In the genomic region with DNA sequence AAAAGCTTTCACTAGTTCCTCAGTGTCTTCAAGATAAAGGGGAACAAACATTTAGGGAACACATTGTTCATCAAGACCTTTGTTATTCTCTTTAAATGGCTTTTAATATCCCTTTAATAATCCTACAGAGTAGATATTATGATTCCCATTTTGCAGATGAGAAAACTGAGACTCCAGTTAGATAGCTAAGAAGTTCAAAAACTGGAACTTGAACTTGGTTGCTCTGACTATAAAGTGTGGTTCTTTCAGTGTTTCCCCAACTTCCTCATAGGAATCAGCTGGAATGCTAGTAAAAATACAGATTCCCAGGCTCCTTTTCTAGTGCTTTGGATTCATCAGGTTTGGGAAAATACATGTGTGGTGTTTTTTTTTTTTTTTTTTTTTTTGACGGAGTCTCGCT, we compare ENCODE assay signal across 18 cellular contexts. TPM values are rescaled to one million over a fixed set of nuclear protein-coding genes. Genes with fewer than 3 reads are reported as not detected.
DNase-seq lines count a peak whose midpoint lies in the region; ATAC-seq, FAIRE-seq and TF ChIP-seq lines count a peak whose summit lies in the region.
"Had no signal": no experiment of that assay in that cellular context is flagged by ENCODE, and none has a peak within 500 bp of the region (broad histone marks: within the 10 kb centered on the region; RNA-seq: fewer than 3 reads in every experiment).

No MANE protein-coding gene starts in this region.

- POLR2A ChIA-PET in HCT116 (lab: Charles Lee): interaction anchor here (0.6 to 0.7 kb wide), 2 partner anchors 40 to 71 kb away, joined by 3 to 4 read pairs; no protein-coding TSS in a partner anchor

- H3K4me3 Mint-ChIP-seq in activated T-helper 1 cell treated with anti-CD3 and anti-CD28 coated beads, Interleukin-12 subunit alpha, Interleukin-12 subunit beta, Interleukin-2, Interleukin-4 antibody, amounts not matched to agents 30 ng/mL and 10 ng/mL and 1 ng/mL, durations not matched to agents 14 hours and 24 hours and 36 hours: no peak overlapping the region
- H3K4me3 Mint-ChIP-seq: H9 had no signal

- TF ChIP-seq CTCF in HCT116 (IDR thresholded peaks at IDR 0.05 in 2 of 3, conservative IDR thresholded peaks at IDR 0.05 in 1 of 3; ENCODE audit: borderline replicate concordance in 1 of 3, insufficient read depth in 1 of 3, low read depth in 2 of 3, low read length in 2 of 3) (no peak), VCaP (conservative IDR thresholded peaks at IDR 0.05) (no peak), kidney (IDR thresholded peaks at IDR 0.05; ENCODE audit: borderline replicate concordance, extremely low read depth, insufficient read depth) (no peak), smooth muscle cell (IDR thresholded peaks at IDR 0.05; ENCODE audit: borderline replicate concordance, insufficient read depth, poor library complexity, severe bottlenecking) (no peak)

- intact Hi-C loops in HCT116 (cut with micrococcal nuclease): no loop called here
- intact Hi-C loops in kidney (cut with DNase I): no loop called here
- intact Hi-C loops in activated T-helper 1 cell treated with anti-CD3 and anti-CD28 coated beads, Interleukin-12 subunit alpha, Interleukin-12 subunit beta, Interleukin-2, Interleukin-4 antibody, amounts not matched to agents 30 ng/mL and 10 ng/mL and 1 ng/mL, durations not matched to agents 14 hours and 24 hours and 36 hours (cut with micrococcal nuclease): no loop called here

- H2AFZ ChIP-seq in HCT116 (ENCODE audit: low read depth, low read length, poor library complexity, severe bottlenecking) (no peak overlapping the region), smooth muscle cell (ENCODE audit: low read depth) (no peak overlapping the region)

- H3K9me3 ChIP-seq in HCT116 (ENCODE audit: control insufficient read depth in 1 of 2, insufficient read depth in 1 of 2, low read depth in 1 of 2, low read length in 2 of 2) (no peaks in the 10 kb centered on the region), kidney (ENCODE audit: control insufficient read depth in 1 of 2, low read length in 2 of 2) (no peaks in the 10 kb centered on the region), smooth muscle cell (replicated peaks; ENCODE audit: low read depth) (no peaks in the 10 kb centered on the region)

- BruUV-seq in HCT116 (replicated peaks; lab: Mats Ljungman, UMichigan): no TSS peak

- H3K27me3 Mint-ChIP-seq in activated T-helper 1 cell treated with anti-CD3 and anti-CD28 coated beads, Interleukin-12 subunit alpha, Interleukin-12 subunit beta, Interleukin-2, Interleukin-4 antibody, amounts not matched to agents 30 ng/mL and 10 ng/mL and 1 ng/mL, durations not matched to agents 14 hours and 24 hours and 36 hours (ENCODE audit: insufficient read depth): no peaks in the 10 kb centered on the region

- H3K36me3 ChIP-seq in HCT116 (ENCODE audit: control insufficient read depth in 1 of 2, insufficient read depth in 2 of 2, low read length in 2 of 2): no peaks in the 10 kb centered on the region; a peak in 1 of 4 replicates
- no peaks in the 10 kb centered on the region for H3K36me3 ChIP-seq in kidney (ENCODE audit: control insufficient read depth in 1 of 2, insufficient read depth in 2 of 2, low read length in 2 of 2)
- H3K36me3 ChIP-seq in smooth muscle cell (ENCODE audit: low read depth): no peaks in the 10 kb centered on the region

- H3K9ac ChIP-seq in HCT116 (ENCODE audit: low read length) (no peak overlapping the region), kidney (ENCODE audit: low read length in 2 of 2) (no peak overlapping the region), smooth muscle cell (ENCODE audit: low read depth) (no peak overlapping the region)

- no peaks in the 10 kb centered on the region for H3K9me2 ChIP-seq in HCT116 (ENCODE audit: insufficient read depth)

- H3K4me3 ChIP-seq in HCT116 (replicated peaks in 1 of 2; ENCODE audit: low read depth in 1 of 2, low read length in 2 of 2) (no peak overlapping the region), kidney (ENCODE audit: low read length in 2 of 2) (no peak overlapping the region), smooth muscle cell (no peak overlapping the region)

- H3K4me2 ChIP-seq in HCT116 (ENCODE audit: low read length) (peak overlapping the region; percentile 49), smooth muscle cell (peak overlapping the region; percentile 81)

- H3K36me3 Mint-ChIP-seq in activated T-helper 1 cell treated with anti-CD3 and anti-CD28 coated beads, Interleukin-12 subunit alpha, Interleukin-12 subunit beta, Interleukin-2, Interleukin-4 antibody, amounts not matched to agents 30 ng/mL and 10 ng/mL and 1 ng/mL, durations not matched to agents 14 hours and 24 hours and 36 hours (ENCODE audit: low read depth): peaks cover 8% of the 10 kb centered on the region

- H3K27me3 ChIP-seq in HCT116 (ENCODE audit: insufficient read depth, low read length): no peaks in the 10 kb centered on the region
- no peaks in the 10 kb centered on the region for H3K27me3 ChIP-seq in smooth muscle cell (ENCODE audit: low read depth)

- no peak for ATAC-seq in HCT116
- ATAC-seq in HG03097 (IDR thresholded peaks at IDR 0.05; ENCODE audit: low FRiP score, unreplicated experiment): no peak
- ATAC-seq: Right ventricle myocardium inferior had no signal

- FAIRE-seq in kidney (lab: Jason Lieb, UNC): no peak
- FAIRE-seq: RCC 7860 had no signal

- peaks cover 10% of the 10 kb centered on the region for H3K79me2 ChIP-seq in HCT116 (ENCODE audit: insufficient read depth, low read length)
- peaks cover 8% of the 10 kb centered on the region for H3K79me2 ChIP-seq in smooth muscle cell (ENCODE audit: low read depth)

- TF ChIP-seq POLR2A in HCT116 (IDR thresholded peaks at IDR 0.05; ENCODE audit: borderline replicate concordance, extremely low read depth, insufficient read depth, insufficient read length): no peak

- no peaks in the 10 kb centered on the region for H3K9me3 Mint-ChIP-seq in activated T-helper 1 cell treated with anti-CD3 and anti-CD28 coated beads, Interleukin-12 subunit alpha, Interleukin-12 subunit beta, Interleukin-2, Interleukin-4 antibody, amounts not matched to agents 30 ng/mL and 10 ng/mL and 1 ng/mL, durations not matched to agents 14 hours and 24 hours and 36 hours

- WGBS in smooth muscle cell (ENCODE audit: low lambda C conversion rate): 60% methylated on average over 1 of the region's 2 CpGs

- no peaks in the 10 kb centered on the region for H3F3A ChIP-seq in smooth muscle cell (ENCODE audit: low read depth)

- H3K4me1 Mint-ChIP-seq in activated T-helper 1 cell treated with anti-CD3 and anti-CD28 coated beads, Interleukin-12 subunit alpha, Interleukin-12 subunit beta, Interleukin-2, Interleukin-4 antibody, amounts not matched to agents 30 ng/mL and 10 ng/mL and 1 ng/mL, durations not matched to agents 14 hours and 24 hours and 36 hours (ENCODE audit: low read depth): peaks cover 5% of the 10 kb centered on the region

- RAD21 ChIA-PET in HCT116 (lab: Charles Lee; ENCODE audit: low non-redundant PET in 1 of 2, low total read pairs in 2 of 2, uncharacterized antibody in 2 of 2, unreplicated experiment in 2 of 2): interaction anchor here in 1 of 2 experiments (0.7 kb wide), 1 partner anchor 18 kb away, joined by 3 read pairs; no protein-coding TSS in a partner anchor

- DNase-seq in HCT116 (ENCODE audit: low read depth, low spot score) (no peak), kidney (no peak), smooth muscle cell (lab: John Stamatoyannopoulos, UW; ENCODE audit: unreplicated experiment) (no peak), MV-4-11 (lab: John Stamatoyannopoulos, UW) (no peak)
- DNase-seq in activated T-helper 1 cell treated with anti-CD3 and anti-CD28 coated beads, Interleukin-12 subunit alpha, Interleukin-12 subunit beta, Interleukin-2, Interleukin-4 antibody, amounts not matched to agents 30 ng/mL and 10 ng/mL and 1 ng/mL, durations not matched to agents 14 hours and 24 hours and 36 hours (ENCODE audit: low spot score): no peak
- DNase-seq: ACHN; C1 segment of cervical spinal cord; DND-41; H9; KG1; NCI-H1694 treated with DMSO at 0.1 percent for 48 hours; NCI-H748 treated with DMSO at 0.1 percent for 48 hours; NK-92 treated with Interleukin-12 subunit alpha and Interleukin-12 subunit beta, amount 100 ng/mL, for 24 hours had no signal

- H3K27ac Mint-ChIP-seq in activated T-helper 1 cell treated with anti-CD3 and anti-CD28 coated beads, Interleukin-12 subunit alpha, Interleukin-12 subunit beta, Interleukin-2, Interleukin-4 antibody, amounts not matched to agents 30 ng/mL and 10 ng/mL and 1 ng/mL, durations not matched to agents 14 hours and 24 hours and 36 hours: no peak overlapping the region

- no peaks in the 10 kb centered on the region for H4K20me1 ChIP-seq in HCT116 (ENCODE audit: insufficient read depth)
- H4K20me1 ChIP-seq in smooth muscle cell (ENCODE audit: low read depth): peaks cover 18% of the 10 kb centered on the region

- no peak for TF ChIP-seq RAD21 in HCT116 (IDR thresholded peaks at IDR 0.05; ENCODE audit: low read depth)

- CTCF ChIA-PET in HCT116 (lab: Charles Lee): interaction anchor here (1.0 to 1.6 kb wide), 2 partner anchors 30 to 182 kb away, joined by 3 to 4 read pairs; no protein-coding TSS in a partner anchor

- H3K27ac ChIP-seq in HCT116 (ENCODE audit: low read depth, low read length) (no peak overlapping the region), VCaP (peak overlapping the region; percentile 93; the same call in 1 of the 2 replicates), kidney (ENCODE audit: low read depth in 2 of 2, low read length in 2 of 2) (peak overlapping the region; percentile 23 to 65), smooth muscle cell (ENCODE audit: low read depth) (peak overlapping the region; percentile 99)

- H3K4me1 ChIP-seq in HCT116 (ENCODE audit: control insufficient read depth in 1 of 2, insufficient read depth in 2 of 2, low read length in 2 of 2) (peaks cover 59 to 63% of the 10 kb centered on the region in 2 experiments), kidney (ENCODE audit: control insufficient read depth in 1 of 2, insufficient read depth in 1 of 2, low read depth in 1 of 2, low read length in 2 of 2) (peaks cover 14 to 25% of the 10 kb centered on the region in 2 donors), smooth muscle cell (ENCODE audit: low read depth) (peaks cover 44% of the 10 kb centered on the region)

RNA-seq across cellular contexts. Expression of gene DLG3, which starts 37.7 kb away (rescaled TPM):
- total RNA-seq in HCT116 (2021; ENCODE audit: unreplicated experiment) (48.4 TPM), kidney (38.3 TPM), smooth muscle cell (30.6 and 39.6 TPM in 2 replicates)
- 32.2 and 37.8 TPM in 2 replicates for polyA plus RNA-seq in HCT116 (2012)
- polyA plus RNA-seq in kidney (ENCODE audit: insufficient read depth, low read depth, low replicate concordance) (14.2 TPM), smooth muscle cell (14.5 and 16.2 TPM in 2 replicates)
- total RNA-seq in activated T-helper 1 cell treated with anti-CD3 and anti-CD28 coated beads, Interleukin-12 subunit alpha, Interleukin-12 subunit beta, Interleukin-2, Interleukin-4 antibody, amounts not matched to agents 30 ng/mL and 10 ng/mL and 1 ng/mL, durations not matched to agents 14 hours and 24 hours and 36 hours: 41.5 and 43.5 TPM in 2 replicates

RNA-seq across cellular contexts. Expression of gene GDPD2, which starts 59.2 kb away (rescaled TPM):
- not detected for total RNA-seq in HCT116 (2021; ENCODE audit: unreplicated experiment)
- 0.07 TPM in 1 of 2 replicates, not detected in the other for polyA plus RNA-seq in HCT116 (2012)
- total RNA-seq in kidney: 7.0 TPM
- polyA plus RNA-seq in kidney (ENCODE audit: insufficient read depth, low read depth, low replicate concordance): 2.5 TPM
- not detected in 2 replicates for total RNA-seq in smooth muscle cell
- polyA plus RNA-seq in smooth muscle cell: not detected in 2 replicates
- 0.10 TPM in 1 of 2 replicates, not detected in the other for total RNA-seq in activated T-helper 1 cell treated with anti-CD3 and anti-CD28 coated beads, Interleukin-12 subunit alpha, Interleukin-12 subunit beta, Interleukin-2, Interleukin-4 antibody, amounts not matched to agents 30 ng/mL and 10 ng/mL and 1 ng/mL, durations not matched to agents 14 hours and 24 hours and 36 hours
- total RNA-seq: NCI-H460, Right ventricle myocardium inferior had no signal
